In genomic region chr16:67165121-67166034, GRCh38 we compare ENCODE assay signal across 9 cellular contexts. TPM values are rescaled to one million over a fixed set of nuclear protein-coding genes. Genes with fewer than 3 reads are reported as not detected.
DNase-seq lines count a peak whose midpoint lies in the region; ATAC-seq and TF ChIP-seq lines count a peak whose summit lies in the region.
"Had no signal": no experiment of that assay in that cellular context is flagged by ENCODE, and none has a peak within 500 bp of the region (broad histone marks: within the 10 kb centered on the region; RNA-seq: fewer than 3 reads in every experiment).

No MANE protein-coding gene starts in this region.

- H3K4me3 Mint-ChIP-seq in nephron progenitor cell, result peak overlapping the region; percentile 11

- no peak overlapping the region for H3K9ac ChIP-seq in HUES6 (ENCODE audit: low read length)

- H3K9me3 ChIP-seq in HUES6 (ENCODE audit: control insufficient read depth, insufficient read depth, low read depth, low read length), result no peaks in the 10 kb centered on the region
- H3K9me3 ChIP-seq: Peyer's patch had no signal

- peaks cover 96% of the 10 kb centered on the region for H3K27me3 Mint-ChIP-seq in nephron progenitor cell (ENCODE audit: low read depth, poor library complexity)

- TF ChIP-seq CTCF in epithelial cell of proximal tubule (conservative IDR thresholded peaks at IDR 0.05; ENCODE audit: low read depth, low read length) (no peak), nephron progenitor cell (IDR thresholded peaks at IDR 0.05) (no peak)

- no peak overlapping the region for H3K27ac ChIP-seq in HUES6 (ENCODE audit: low read depth, low read length)

- H3K4me1 Mint-ChIP-seq in nephron progenitor cell, result peaks cover 15% of the 10 kb centered on the region

- H3K36me3 ChIP-seq in HUES6 (ENCODE audit: control insufficient read depth, insufficient read depth, low read length), result no peaks in the 10 kb centered on the region
- H3K36me3 ChIP-seq: Peyer's patch had no signal

- H3K27ac Mint-ChIP-seq in nephron progenitor cell, result no peak overlapping the region

- H3K27me3 ChIP-seq in HUES6 (ENCODE audit: control insufficient read depth, insufficient read depth, low read length), result peaks cover 92% of the 10 kb centered on the region

- no peaks in the 10 kb centered on the region for H3K36me3 Mint-ChIP-seq in nephron progenitor cell (ENCODE audit: low read depth)

- peaks cover 4% of the 10 kb centered on the region for H3K9me3 Mint-ChIP-seq in nephron progenitor cell

- H3K4me3 ChIP-seq in HUES6 (ENCODE audit: low read depth, low read length), result peak overlapping the region; percentile 55
- peak overlapping the region; percentile 59 for H3K4me3 ChIP-seq in epithelial cell of proximal tubule (ENCODE audit: low read depth, low read length)

- peaks cover 14% of the 10 kb centered on the region for H3K4me1 ChIP-seq in HUES6 (ENCODE audit: control insufficient read depth, insufficient read depth, low read length)

- DNase-seq in 8988T (peak; percentile 42), epithelial cell of proximal tubule (ENCODE audit: low read depth) (no peak), nephron progenitor cell (no peak), activated gamma-delta T cell (lab: John Stamatoyannopoulos, UW) (no peak)
- DNase-seq in stimulated activated CD4-positive, alpha-beta T cell treated with anti-CD3 and anti-CD28 coated beads, Interleukin-4, amount 100 ng/mL, for 4 hours, result no peak

- ATAC-seq in GM19328 (IDR thresholded peaks at IDR 0.05; ENCODE audit: unreplicated experiment), result no peak
- no peak for ATAC-seq in GM18868 (IDR thresholded peaks at IDR 0.05; ENCODE audit: unreplicated experiment)

RNA-seq across cellular contexts. Expression of gene HSF4, which starts 0.8 kb away (rescaled TPM):
- 0.14 and 0.63 TPM in 2 replicates for total RNA-seq in epithelial cell of proximal tubule

RNA-seq across cellular contexts. Expression of gene NOL3, which starts 5.0 kb away (rescaled TPM):
- 12.5 and 39.4 TPM in 2 replicates for total RNA-seq in epithelial cell of proximal tubule

RNA-seq across cellular contexts. Expression of gene FBXL8, which starts 5.6 kb away (rescaled TPM):
- 4.9 and 12.3 TPM in 2 replicates for total RNA-seq in epithelial cell of proximal tubule

RNA-seq across cellular contexts. Expression of gene TRADD, which starts 5.7 kb away (rescaled TPM):
- 17.6 and 30.6 TPM in 2 replicates for total RNA-seq in epithelial cell of proximal tubule

RNA-seq across cellular contexts. Expression of gene B3GNT9, which starts 14.6 kb away (rescaled TPM):
- 1.0 and 2.0 TPM in 2 replicates for total RNA-seq in epithelial cell of proximal tubule
